Comparison of ENCODE assay signal across 8 cellular contexts in the genomic region with DNA sequence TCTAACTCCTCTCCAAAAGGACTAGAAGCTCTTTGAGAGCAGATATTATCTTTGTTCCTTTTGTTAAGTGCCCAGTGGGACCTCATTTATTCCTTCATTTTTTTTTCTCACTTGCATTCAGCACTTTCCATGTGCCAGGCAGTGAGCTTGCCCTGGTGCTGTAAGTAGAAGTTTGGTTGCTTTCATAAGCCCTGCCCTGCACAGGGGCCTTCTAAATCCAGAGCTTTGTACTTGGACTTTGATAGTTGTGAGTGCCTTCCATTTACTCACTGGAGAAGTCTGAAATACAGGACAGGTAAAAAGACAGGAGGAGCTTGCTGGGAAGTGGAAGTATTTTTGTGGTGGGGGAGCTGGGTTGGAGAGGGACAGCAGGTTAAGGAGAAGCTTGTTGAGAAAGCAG. TPM values are rescaled to one million over a fixed set of nuclear protein-coding genes. Genes with fewer than 3 reads are reported as not detected.
"Had no signal": no experiment of that assay in that cellular context is flagged by ENCODE, and none has a peak within 500 bp of the region (broad histone marks: within the 10 kb centered on the region; RNA-seq: fewer than 3 reads in every experiment).

No MANE protein-coding gene starts in this region.

- H3K27ac ChIP-seq: HL-60 had no signal

- ATAC-seq: HepG2, K562 had no signal

- H3K4me3 ChIP-seq: K562 had no signal

- DNase-seq: IMR-90, KBM-7 had no signal

RNA-seq across cellular contexts. Expression of a gene that starts 56.7 kb away (rescaled TPM):
- total RNA-seq: HepG2, HT-29, HT1080, IMR-90, K562 had no signal
- polyA plus RNA-seq: HepG2, IgD-negative memory B cell, IMR-90, K562 had no signal
